1 cellular context compared by ENCODE assay signal in the genomic region with DNA sequence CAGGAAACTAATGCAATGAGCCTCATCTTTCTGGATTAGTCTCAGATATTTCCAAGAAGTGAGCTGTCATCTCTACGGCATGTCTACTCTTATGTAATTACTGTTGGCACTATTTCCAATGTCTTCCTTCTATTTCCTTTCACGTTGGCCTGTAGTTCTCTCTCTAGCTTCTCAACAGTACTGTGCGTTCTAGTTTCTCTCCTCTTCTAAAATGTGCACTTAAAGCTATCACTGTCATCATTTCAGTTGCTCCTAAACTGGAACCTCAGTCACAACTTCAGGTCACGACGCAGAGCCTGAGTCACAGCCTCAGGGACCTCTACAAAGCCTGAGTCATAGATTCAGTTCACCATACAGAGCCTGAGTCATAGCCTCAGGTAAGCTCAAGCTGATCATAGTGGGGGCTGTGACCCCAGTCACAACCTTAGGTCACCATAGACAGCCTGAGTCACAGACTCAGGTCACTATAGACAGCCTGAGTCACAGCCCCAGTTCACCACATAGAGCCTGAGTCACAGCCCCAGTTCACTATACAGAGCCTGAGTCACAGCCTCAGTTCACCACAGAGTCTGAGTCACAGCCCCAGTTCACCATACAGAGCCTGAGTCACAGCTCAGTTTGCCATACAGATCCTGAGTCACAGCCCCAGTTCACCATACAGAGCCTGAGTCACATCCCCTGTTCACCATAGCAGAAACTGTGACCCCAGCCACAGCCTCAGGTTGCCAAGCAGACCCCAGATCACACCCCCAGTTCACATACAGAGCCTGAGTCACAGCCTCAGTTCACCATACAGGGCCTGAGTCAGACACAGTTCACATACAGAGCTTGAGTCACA.
TF ChIP-seq lines count a peak whose summit lies in the region.

No MANE protein-coding gene starts in this region.

TF ChIP-seq in HEK293, 187 proteins besides CTCF, POLR2A, EP300 and RAD21 (continued from another document and continues in another):
- TF ChIP-seq ZNF518A (tag by site-specific recombination; conservative IDR thresholded peaks at IDR 0.05; ENCODE audit: low read depth) (no peak), ZEB2 (tag by site-specific recombination; IDR thresholded peaks at IDR 0.05) (peak; percentile 57), TSHZ1 (tag by site-specific recombination; IDR thresholded peaks at IDR 0.05; ENCODE audit: borderline replicate concordance) (peak; percentile 20; the same call in 1 of the 2 replicates), SCRT2 (tag by site-specific recombination; IDR thresholded peaks at IDR 0.05) (no peak), ZNF155 (tag by site-specific recombination; IDR thresholded peaks at IDR 0.05) (peak; percentile 8; the same call in 1 of the 2 replicates), ZNF626 (tag by site-specific recombination; IDR thresholded peaks at IDR 0.05) (no peak), INSM2 (tag by site-specific recombination; IDR thresholded peaks at IDR 0.05) (peak; percentile 88), GLIS2 (tag by site-specific recombination; IDR thresholded peaks at IDR 0.05) (peak; percentile 29; the same call in 1 of the 2 replicates), KLF10 (tag by site-specific recombination; IDR thresholded peaks at IDR 0.05) (no peak), SP3 (tag by site-specific recombination; IDR thresholded peaks at IDR 0.05) (peak; percentile 64), ZSCAN23 (tag by site-specific recombination; IDR thresholded peaks at IDR 0.05) (peak; percentile 97), ZNF398 (tag by site-specific recombination; IDR thresholded peaks at IDR 0.05) (peak; percentile 64), ZNF521 (tag by site-specific recombination; IDR thresholded peaks at IDR 0.05) (no peak), ZNF280D (tag by site-specific recombination; IDR thresholded peaks at IDR 0.05) (peak; percentile 80; the same call in 1 of the 2 replicates), ZNF426 (tag by site-specific recombination; IDR thresholded peaks at IDR 0.05) (no peak), ZNF202 (tag by site-specific recombination; IDR thresholded peaks at IDR 0.05; ENCODE audit: borderline replicate concordance) (no peak), ZNF335 (tag by site-specific recombination; conservative IDR thresholded peaks at IDR 0.05) (no peak), ZBTB48 (tag by site-specific recombination; IDR thresholded peaks at IDR 0.05) (no peak), ZNF677 (tag by site-specific recombination; IDR thresholded peaks at IDR 0.05) (no peak), ZNF621 (tag by site-specific recombination; IDR thresholded peaks at IDR 0.05) (0 out of 2 replicates have a peak, but pooled peaks have one; percentile 69), ZNF792 (tag by site-specific recombination; IDR thresholded peaks at IDR 0.05) (no peak), ZNF169 (tag by site-specific recombination; IDR thresholded peaks at IDR 0.05) (0 out of 2 replicates have a peak, but pooled peaks have one; percentile 31), ZXDB (tag by site-specific recombination; IDR thresholded peaks at IDR 0.05) (no peak), ZNF558 (tag by site-specific recombination; IDR thresholded peaks at IDR 0.05) (no peak), ZFHX2 (tag by site-specific recombination; conservative IDR thresholded peaks at IDR 0.05) (no peak)
- TF ChIP-seq, protein P1, sequence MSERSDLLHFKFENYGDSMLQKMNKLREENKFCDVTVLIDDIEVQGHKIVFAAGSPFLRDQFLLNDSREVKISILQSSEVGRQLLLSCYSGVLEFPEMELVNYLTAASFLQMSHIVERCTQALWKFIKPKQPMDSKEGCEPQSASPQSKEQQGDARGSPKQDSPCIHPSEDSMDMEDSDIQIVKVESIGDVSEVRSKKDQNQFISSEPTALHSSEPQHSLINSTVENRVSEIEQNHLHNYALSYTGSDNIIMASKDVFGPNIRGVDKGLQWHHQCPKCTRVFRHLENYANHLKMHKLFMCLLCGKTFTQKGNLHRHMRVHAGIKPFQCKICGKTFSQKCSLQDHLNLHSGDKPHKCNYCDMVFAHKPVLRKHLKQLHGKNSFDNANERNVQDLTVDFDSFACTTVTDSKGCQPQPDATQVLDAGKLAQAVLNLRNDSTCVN (tag by site-specific recombination; optimal IDR thresholded peaks at IDR 0.05), result peak; percentile 15
- TF ChIP-seq, protein P2, sequence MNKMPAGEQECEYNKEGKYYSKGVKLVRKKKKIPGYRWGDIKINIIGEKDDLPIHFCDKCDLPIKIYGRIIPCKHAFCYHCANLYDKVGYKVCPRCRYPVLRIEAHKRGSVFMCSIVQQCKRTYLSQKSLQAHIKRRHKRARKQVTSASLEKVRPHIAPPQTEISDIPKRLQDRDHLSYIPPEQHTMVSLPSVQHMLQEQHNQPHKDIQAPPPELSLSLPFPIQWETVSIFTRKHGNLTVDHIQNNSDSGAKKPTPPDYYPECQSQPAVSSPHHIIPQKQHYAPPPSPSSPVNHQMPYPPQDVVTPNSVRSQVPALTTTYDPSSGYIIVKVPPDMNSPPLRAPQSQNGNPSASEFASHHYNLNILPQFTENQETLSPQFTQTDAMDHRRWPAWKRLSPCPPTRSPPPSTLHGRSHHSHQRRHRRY (tag by site-specific recombination; IDR thresholded peaks at IDR 0.05), result no peak
- TF ChIP-seq, protein P3, sequence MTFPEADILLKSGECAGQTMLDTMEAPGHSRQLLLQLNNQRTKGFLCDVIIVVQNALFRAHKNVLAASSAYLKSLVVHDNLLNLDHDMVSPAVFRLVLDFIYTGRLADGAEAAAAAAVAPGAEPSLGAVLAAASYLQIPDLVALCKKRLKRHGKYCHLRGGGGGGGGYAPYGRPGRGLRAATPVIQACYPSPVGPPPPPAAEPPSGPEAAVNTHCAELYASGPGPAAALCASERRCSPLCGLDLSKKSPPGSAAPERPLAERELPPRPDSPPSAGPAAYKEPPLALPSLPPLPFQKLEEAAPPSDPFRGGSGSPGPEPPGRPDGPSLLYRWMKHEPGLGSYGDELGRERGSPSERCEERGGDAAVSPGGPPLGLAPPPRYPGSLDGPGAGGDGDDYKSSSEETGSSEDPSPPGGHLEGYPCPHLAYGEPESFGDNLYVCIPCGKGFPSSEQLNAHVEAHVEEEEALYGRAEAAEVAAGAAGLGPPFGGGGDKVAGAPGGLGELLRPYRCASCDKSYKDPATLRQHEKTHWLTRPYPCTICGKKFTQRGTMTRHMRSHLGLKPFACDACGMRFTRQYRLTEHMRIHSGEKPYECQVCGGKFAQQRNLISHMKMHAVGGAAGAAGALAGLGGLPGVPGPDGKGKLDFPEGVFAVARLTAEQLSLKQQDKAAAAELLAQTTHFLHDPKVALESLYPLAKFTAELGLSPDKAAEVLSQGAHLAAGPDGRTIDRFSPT (tag by site-specific recombination; IDR thresholded peaks at IDR 0.05), result peak; percentile 84
